Comparison of ENCODE assay signal across 1 cellular context in the genomic region with DNA sequence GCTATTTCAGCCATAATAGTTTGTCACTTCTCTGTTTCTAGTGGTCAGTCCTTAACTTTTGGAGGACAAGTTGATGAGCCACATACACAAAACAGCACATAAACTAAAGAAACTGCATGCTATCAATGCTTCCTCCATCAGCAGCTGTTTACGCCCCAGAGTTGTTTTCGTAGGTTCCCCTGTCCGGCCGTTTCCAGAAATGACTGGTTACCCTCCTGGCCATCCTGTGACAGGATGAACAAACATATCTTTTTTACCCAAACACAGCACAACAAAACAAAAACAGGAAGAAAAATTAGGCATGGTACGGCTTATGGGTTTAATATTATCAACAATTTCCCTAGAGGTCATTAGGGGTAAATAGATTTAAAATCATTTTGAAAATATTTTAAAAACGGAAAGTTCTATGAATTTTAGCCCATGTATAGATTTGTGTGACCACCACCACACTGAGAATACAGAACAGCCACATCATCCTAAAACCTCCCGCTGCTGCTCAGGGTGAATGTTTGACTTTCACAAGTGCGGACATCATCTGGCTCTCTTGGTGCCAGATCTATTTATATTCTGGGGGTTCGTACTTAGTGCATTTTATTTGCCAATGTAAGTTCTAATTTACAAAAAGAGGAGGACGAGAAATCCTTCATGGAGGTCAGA.
TF ChIP-seq lines count a peak whose summit lies in the region.

No MANE protein-coding gene starts in this region.

TF ChIP-seq in SK-N-SH, 30 proteins besides CTCF, POLR2A, EP300 and RAD21 (continued from another document):
- TF ChIP-seq, protein P1, sequence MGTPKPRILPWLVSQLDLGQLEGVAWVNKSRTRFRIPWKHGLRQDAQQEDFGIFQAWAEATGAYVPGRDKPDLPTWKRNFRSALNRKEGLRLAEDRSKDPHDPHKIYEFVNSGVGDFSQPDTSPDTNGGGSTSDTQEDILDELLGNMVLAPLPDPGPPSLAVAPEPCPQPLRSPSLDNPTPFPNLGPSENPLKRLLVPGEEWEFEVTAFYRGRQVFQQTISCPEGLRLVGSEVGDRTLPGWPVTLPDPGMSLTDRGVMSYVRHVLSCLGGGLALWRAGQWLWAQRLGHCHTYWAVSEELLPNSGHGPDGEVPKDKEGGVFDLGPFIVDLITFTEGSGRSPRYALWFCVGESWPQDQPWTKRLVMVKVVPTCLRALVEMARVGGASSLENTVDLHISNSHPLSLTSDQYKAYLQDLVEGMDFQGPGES (IDR thresholded peaks at IDR 0.05; ENCODE audit: low read depth, low read length), result no peak
- no peak for TF ChIP-seq RFX5 (IDR thresholded peaks at IDR 0.05; ENCODE audit: low read length)
- TF ChIP-seq RXRA (IDR thresholded peaks at IDR 0.05; ENCODE audit: borderline replicate concordance, low read depth), result no peak
- TF ChIP-seq TEAD4 (IDR thresholded peaks at IDR 0.05; ENCODE audit: borderline replicate concordance, insufficient read depth), result no peak
- TF ChIP-seq GATA2 (CRISPR knock-in tag; IDR thresholded peaks at IDR 0.05), result no peak
- no peak for TF ChIP-seq CHD2 (IDR thresholded peaks at IDR 0.05; ENCODE audit: low read length, partially characterized antibody)
- no peak for TF ChIP-seq FOXJ3 (CRISPR knock-in tag; IDR thresholded peaks at IDR 0.05)
- TF ChIP-seq, protein P2, sequence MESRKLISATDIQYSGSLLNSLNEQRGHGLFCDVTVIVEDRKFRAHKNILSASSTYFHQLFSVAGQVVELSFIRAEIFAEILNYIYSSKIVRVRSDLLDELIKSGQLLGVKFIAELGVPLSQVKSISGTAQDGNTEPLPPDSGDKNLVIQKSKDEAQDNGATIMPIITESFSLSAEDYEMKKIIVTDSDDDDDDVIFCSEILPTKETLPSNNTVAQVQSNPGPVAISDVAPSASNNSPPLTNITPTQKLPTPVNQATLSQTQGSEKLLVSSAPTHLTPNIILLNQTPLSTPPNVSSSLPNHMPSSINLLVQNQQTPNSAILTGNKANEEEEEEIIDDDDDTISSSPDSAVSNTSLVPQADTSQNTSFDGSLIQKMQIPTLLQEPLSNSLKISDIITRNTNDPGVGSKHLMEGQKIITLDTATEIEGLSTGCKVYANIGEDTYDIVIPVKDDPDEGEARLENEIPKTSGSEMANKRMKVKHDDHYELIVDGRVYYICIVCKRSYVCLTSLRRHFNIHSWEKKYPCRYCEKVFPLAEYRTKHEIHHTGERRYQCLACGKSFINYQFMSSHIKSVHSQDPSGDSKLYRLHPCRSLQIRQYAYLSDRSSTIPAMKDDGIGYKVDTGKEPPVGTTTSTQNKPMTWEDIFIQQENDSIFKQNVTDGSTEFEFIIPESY (IDR thresholded peaks at IDR 0.05; ENCODE audit: borderline replicate concordance, low read depth), result no peak
- no peak for TF ChIP-seq TCF12 (IDR thresholded peaks at IDR 0.05)
